Comparison of ENCODE assay signal across 16 cellular contexts in the genomic region with DNA sequence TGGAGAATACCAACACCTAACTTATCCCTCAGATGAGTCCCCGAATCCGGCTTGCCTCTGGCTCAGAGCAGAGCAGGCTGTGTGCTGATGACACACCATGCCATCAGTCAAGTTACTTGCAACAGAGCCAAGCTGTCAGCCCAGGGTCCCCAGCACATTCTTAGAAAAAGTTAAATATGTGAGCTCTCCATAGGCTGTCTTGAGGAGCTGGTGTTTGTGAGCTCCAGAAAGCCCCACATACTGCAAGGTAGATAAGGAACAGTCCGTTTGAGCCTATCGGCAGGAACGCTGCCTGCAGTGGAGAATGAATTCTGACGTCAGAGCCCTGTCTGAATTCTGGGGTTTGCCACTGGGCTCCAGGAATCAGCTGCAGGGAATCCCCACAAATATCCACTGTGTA. TPM values are rescaled to one million over a fixed set of nuclear protein-coding genes. Genes with fewer than 3 reads are reported as not detected.
DNase-seq lines count a peak whose midpoint lies in the region; ATAC-seq, FAIRE-seq and TF ChIP-seq lines count a peak whose summit lies in the region.
"Had no signal": no experiment of that assay in that cellular context is flagged by ENCODE, and none has a peak within 500 bp of the region (broad histone marks: within the 10 kb centered on the region; RNA-seq: fewer than 3 reads in every experiment).

No MANE protein-coding gene starts in this region.

- no peak for TF ChIP-seq RAD21 in K562 (CRISPR knock-in tag; conservative IDR thresholded peaks at IDR 0.05 in 1 of 2, IDR thresholded peaks at IDR 0.05 in 1 of 2)

- no peak overlapping the region for H2AFZ ChIP-seq in K562 (ENCODE audit: low read depth, low read length)

- H4K20me1 ChIP-seq in K562 (replicated peaks; ENCODE audit: control insufficient read depth, insufficient read depth, low read length) = no peaks in the 10 kb centered on the region

- peak overlapping the region; percentile 66 for H3K27ac ChIP-seq in K562 (ENCODE audit: extremely low read depth, low read depth, low read length)
- H3K27ac ChIP-seq: colonic mucosa, upper lobe of left lung had no signal

- no peaks in the 10 kb centered on the region for H3K9me3 Mint-ChIP-seq in activated T-cell treated with anti-CD3 and anti-CD28 coated beads, Interleukin-2, amount 50 U/mL, for 24 hours
- H3K9me3 Mint-ChIP-seq in activated T-cell treated with anti-CD3 and anti-CD28 coated beads, Interleukin-2, amount 50 U/mL, for 72 hours = no peaks in the 10 kb centered on the region
- no peaks in the 10 kb centered on the region for H3K9me3 Mint-ChIP-seq in type B pancreatic cell
- H3K9me3 Mint-ChIP-seq: naive thymus-derived CD8-positive, alpha-beta T cell had no signal

- peak; percentile 64; the same call in 1 of the 2 replicates for TF ChIP-seq EP300 in K562 (IDR thresholded peaks at IDR 0.05; ENCODE audit: low read length)

- peak overlapping the region; percentile 71 for H3K4me2 ChIP-seq in K562 (ENCODE audit: insufficient read depth, low read length)

- no peaks in the 10 kb centered on the region for H3K27me3 ChIP-seq in K562 (ENCODE audit: control insufficient read depth in 2 of 2, insufficient read depth in 2 of 2, low read length in 2 of 2)
- H3K27me3 ChIP-seq: colonic mucosa, upper lobe of left lung had no signal

- H3K9me3 ChIP-seq in K562 (replicated peaks; ENCODE audit: control insufficient read depth, insufficient read depth, low read depth, low read length) = no peaks in the 10 kb centered on the region
- H3K9me3 ChIP-seq: colonic mucosa, upper lobe of left lung had no signal

- peak; percentile 91 for FAIRE-seq in K562 (lab: Jason Lieb, UNC)

- no TSS peak for BruUV-seq in K562 (replicated peaks; lab: Mats Ljungman, UMichigan)

- POLR2A ChIA-PET in K562 (lab: Yijun Ruan, JAX) = interaction anchor here (0.9 to 1.5 kb wide), 8 partner anchors 9 to 129 kb away, joined by 3 to 6 read pairs (median 4); a partner anchor contains a TSS

- H3K9me1 ChIP-seq in K562 (ENCODE audit: control insufficient read depth, insufficient read depth, low read length) = no peaks in the 10 kb centered on the region

- peaks cover 38% of the 10 kb centered on the region for H3K4me1 Mint-ChIP-seq in activated T-cell treated with anti-CD3 and anti-CD28 coated beads, Interleukin-2, amount 50 U/mL, for 24 hours (ENCODE audit: low read depth)
- H3K4me1 Mint-ChIP-seq in activated T-cell treated with anti-CD3 and anti-CD28 coated beads, Interleukin-2, amount 50 U/mL, for 72 hours (ENCODE audit: low read depth) = peaks cover 42% of the 10 kb centered on the region
- H3K4me1 Mint-ChIP-seq in type B pancreatic cell (ENCODE audit: unreplicated experiment) = peaks cover 20% of the 10 kb centered on the region

- H3K36me3 Mint-ChIP-seq in activated T-cell treated with anti-CD3 and anti-CD28 coated beads, Interleukin-2, amount 50 U/mL, for 24 hours (ENCODE audit: low read depth) = peaks cover 93% of the 10 kb centered on the region
- H3K36me3 Mint-ChIP-seq in activated T-cell treated with anti-CD3 and anti-CD28 coated beads, Interleukin-2, amount 50 U/mL, for 72 hours (ENCODE audit: insufficient read depth in 2 of 2) = peaks cover under 1 to 10% of the 10 kb centered on the region in 2 donors
- H3K36me3 Mint-ChIP-seq in type B pancreatic cell = peaks cover 8% of the 10 kb centered on the region

- H3K4me1 ChIP-seq in K562 (replicated peaks in 1 of 2; ENCODE audit: control insufficient read depth in 2 of 2, insufficient read depth in 2 of 2, low read length in 2 of 2) = peaks cover 24 to 41% of the 10 kb centered on the region in 2 experiments
- H3K4me1 ChIP-seq: colonic mucosa had no signal

- no peak overlapping the region; the same call in 1 of the 2 replicates for H3K4me3 ChIP-seq in K562
- H3K4me3 ChIP-seq: colonic mucosa, upper lobe of left lung had no signal

- no peaks in the 10 kb centered on the region for H3K27me3 Mint-ChIP-seq in activated T-cell treated with anti-CD3 and anti-CD28 coated beads, Interleukin-2, amount 50 U/mL, for 24 hours
- no peaks in the 10 kb centered on the region for H3K27me3 Mint-ChIP-seq in activated T-cell treated with anti-CD3 and anti-CD28 coated beads, Interleukin-2, amount 50 U/mL, for 72 hours (ENCODE audit: low read depth)
- H3K27me3 Mint-ChIP-seq in type B pancreatic cell = no peaks in the 10 kb centered on the region
- H3K27me3 Mint-ChIP-seq: activated naive CD8-positive, alpha-beta T cell; naive thymus-derived CD8-positive, alpha-beta T cell had no signal

- H3K79me2 ChIP-seq in K562 (ENCODE audit: control insufficient read depth, insufficient read depth, low read length) = peaks cover 39% of the 10 kb centered on the region

- TF ChIP-seq CTCF in K562 (IDR thresholded peaks at IDR 0.05 in 2 of 3, conservative IDR thresholded peaks at IDR 0.05 in 1 of 3; ENCODE audit: insufficient read depth in 2 of 3, low read depth in 1 of 3, low read length in 3 of 3) (peak in 1 of 3 experiments; percentile 9; a peak in 1 of 6 replicates), type B pancreatic cell (conservative IDR thresholded peaks at IDR 0.05) (peak; percentile 23)

- CTCF ChIA-PET in K562 (lab: Yijun Ruan, JAX; ENCODE audit: low intra/inter-chr PET ratio) = interaction anchor here (0.6 kb wide), 1 partner anchor 57 kb away, joined by 3 read pairs; no protein-coding TSS in a partner anchor

- 0% methylated on average over 6 of the region's 6 CpGs for WGBS in K562 (ENCODE audit: insufficient coverage, low coverage, missing lambda C conversion rate)

- no peak overlapping the region for H3K4me3 Mint-ChIP-seq in activated T-cell treated with anti-CD3 and anti-CD28 coated beads, Interleukin-2, amount 50 U/mL, for 24 hours
- peak overlapping the region in 1 of 2 donors; percentile 49 for H3K4me3 Mint-ChIP-seq in activated T-cell treated with anti-CD3 and anti-CD28 coated beads, Interleukin-2, amount 50 U/mL, for 72 hours
- H3K4me3 Mint-ChIP-seq in type B pancreatic cell = peak overlapping the region; percentile 49

- 0 out of 2 replicates have a peak, but pooled peaks have one; percentile 16 for TF ChIP-seq POLR2A in K562 (conservative IDR thresholded peaks at IDR 0.05)

- intact Hi-C loops in K562 (cut with micrococcal nuclease) = no loop called here

- DNase-seq in activated T-cell treated with anti-CD3 and anti-CD28 coated beads, Interleukin-2, amount 50 U/mL, for 24 hours = no peak
- DNase-seq in activated T-cell treated with anti-CD3 and anti-CD28 coated beads, Interleukin-2, amount 50 U/mL, for 72 hours = no peak
- peak; percentile 54 to 85 (median 62) for DNase-seq in K562 (ENCODE audit: extremely low read depth in 1 of 4, low spot score in 3 of 4)
- peak; percentile 54 for DNase-seq in left kidney (ENCODE audit: low read depth, low spot score)
- DNase-seq in type B pancreatic cell (ENCODE audit: extremely low spot score, unreplicated experiment) = no peak
- DNase-seq in mucosa of gallbladder (ENCODE audit: low spot score) = no peak
- DNase-seq: colonic mucosa; DMS 273 treated with DMSO at 0.1 percent for 48 hours; foreskin melanocyte; islet precursor cell; naive thymus-derived CD8-positive, alpha-beta T cell; NCI-H345; upper lobe of left lung had no signal

- H3K27ac Mint-ChIP-seq in activated T-cell treated with anti-CD3 and anti-CD28 coated beads, Interleukin-2, amount 50 U/mL, for 24 hours = peak overlapping the region; percentile 11
- no peak overlapping the region for H3K27ac Mint-ChIP-seq in activated T-cell treated with anti-CD3 and anti-CD28 coated beads, Interleukin-2, amount 50 U/mL, for 72 hours
- H3K27ac Mint-ChIP-seq in type B pancreatic cell = peak overlapping the region; percentile 42

- H3K9ac ChIP-seq in K562 (ENCODE audit: insufficient read depth in 1 of 2, low read depth in 2 of 2, low read length in 2 of 2) = peak overlapping the region; percentile 46 to 75; a peak in 3 of 4 replicates

- in situ Hi-C loops in K562 (cut with MboI) = no loop called here

- peaks cover 51% of the 10 kb centered on the region for H3K36me3 ChIP-seq in K562 (ENCODE audit: control insufficient read depth, insufficient read depth, low read length)
- H3K36me3 ChIP-seq: colonic mucosa had no signal

- ATAC-seq in activated T-cell treated with anti-CD3 and anti-CD28 coated beads, Interleukin-2, amount 50 U/mL, for 72 hours (replicated peaks in 1 of 2) = no peak
- peak; percentile 76 for ATAC-seq in K562
- ATAC-seq in GM21423 (IDR thresholded peaks at IDR 0.05; ENCODE audit: unreplicated experiment) = no peak
- no peak for ATAC-seq in HG03135 (IDR thresholded peaks at IDR 0.05; ENCODE audit: unreplicated experiment)
- ATAC-seq: naive thymus-derived CD8-positive, alpha-beta T cell had no signal

RNA-seq across cellular contexts. Expression of a gene that starts 3.8 kb away (rescaled TPM):
- 10 to 100 TPM; 31.0 to 35.1 TPM for total RNA-seq in activated T-cell treated with anti-CD3 and anti-CD28 coated beads, Interleukin-2, amount 50 U/mL, for 72 hours
- 49.1 and 58.2 TPM in 2 replicates for total RNA-seq in K562 (2011; cell fraction: chromatin; rRNA removed; ENCODE audit: low replicate concordance)
- total RNA-seq in K562 (2011; cell fraction: nucleolus; rRNA removed) = 49.6 and 51.9 TPM in 2 replicates
- total RNA-seq in K562 (2011; cell fraction: nucleoplasm; rRNA removed) = 56.2 and 59.0 TPM in 2 replicates
- total RNA-seq in K562 (2014; rRNA removed) (39.6 and 40.3 TPM in 2 replicates), K562 (2014; rRNA removed; fragmentation: Illumina TruSeq; extraction: Trizol) (48.9 and 51.5 TPM in 2 replicates), K562 (2015; rRNA removed; fragmentation: Illumina TruSeq; extraction: Trizol) (40.1 and 42.4 TPM in 2 replicates), K562 (2021) (44.9 and 46.0 TPM in 2 replicates), type B pancreatic cell (ENCODE audit: low replicate concordance) (26.8 and 40.8 TPM in 2 replicates), mucosa of gallbladder (15.8 TPM)
- polyA plus RNA-seq in K562 (2011; rRNA removed) (50.5 and 64.0 TPM in 2 replicates), K562 (2014; fragmentation: Illumina TruSeq; extraction: Trizol) (49.8 and 54.6 TPM in 2 replicates), K562 (2014; fragmentation: Nextera tagmentation; extraction: Ambion mirVana) (10 to 100 TPM; 80.6 to 97.8 TPM), K562 (2014; rRNA removed) (54.5 and 68.1 TPM in 2 replicates)
- 31.3 and 45.2 TPM in 2 replicates for polyA plus RNA-seq in K562 (2011; cell fraction: cytosol; rRNA removed)
- polyA plus RNA-seq in K562 (2011; cell fraction: nucleus; rRNA removed) = 31.2 and 39.9 TPM in 2 replicates
- polyA plus RNA-seq in K562 (2012) = 39.1 and 85.0 TPM in 2 replicates
- 36.1 and 36.6 TPM in 2 replicates for polyA minus RNA-seq in K562 (2011; rRNA and poly(A)+ RNA removed)
- polyA minus RNA-seq in K562 (2011; cell fraction: cytosol; rRNA and poly(A)+ RNA removed) = 19.7 and 23.7 TPM in 2 replicates
- polyA minus RNA-seq in K562 (2011; cell fraction: nucleus; rRNA and poly(A)+ RNA removed) = 16.7 and 21.1 TPM in 2 replicates

RNA-seq across cellular contexts. Expression of a gene that starts 16.9 kb away (rescaled TPM):
- total RNA-seq in activated T-cell treated with anti-CD3 and anti-CD28 coated beads, Interleukin-2, amount 50 U/mL, for 72 hours = 100 to 1,000 TPM; 125 to 134 TPM
- 44.3 and 59.6 TPM in 2 replicates for total RNA-seq in K562 (2011; cell fraction: chromatin; rRNA removed; ENCODE audit: low replicate concordance)
- 47.8 and 52.9 TPM in 2 replicates for total RNA-seq in K562 (2011; cell fraction: nucleolus; rRNA removed)
- 68.3 and 84.1 TPM in 2 replicates for total RNA-seq in K562 (2011; cell fraction: nucleoplasm; rRNA removed)
- 122 and 154 TPM in 2 replicates for total RNA-seq in K562 (2014; rRNA removed)
- 197 and 213 TPM in 2 replicates for total RNA-seq in K562 (2014; rRNA removed; fragmentation: Illumina TruSeq; extraction: Trizol)
- total RNA-seq in K562 (2015; rRNA removed; fragmentation: Illumina TruSeq; extraction: Trizol) = 163 and 171 TPM in 2 replicates
- total RNA-seq in K562 (2021) = 140 and 150 TPM in 2 replicates
- polyA plus RNA-seq in K562 (2011; rRNA removed) = 268 and 325 TPM in 2 replicates
- polyA plus RNA-seq in K562 (2011; cell fraction: cytosol; rRNA removed) = 94.1 and 162 TPM in 2 replicates
- polyA plus RNA-seq in K562 (2011; cell fraction: nucleus; rRNA removed) = 113 and 152 TPM in 2 replicates
- polyA plus RNA-seq in K562 (2012) = 161 and 163 TPM in 2 replicates
- polyA plus RNA-seq in K562 (2014; fragmentation: Illumina TruSeq; extraction: Trizol) = 172 and 173 TPM in 2 replicates
- polyA plus RNA-seq in K562 (2014; fragmentation: Nextera tagmentation; extraction: Ambion mirVana) = 100 to 1,000 TPM; 759 to 994 TPM
- polyA plus RNA-seq in K562 (2014; rRNA removed) = 143 and 194 TPM in 2 replicates
- polyA minus RNA-seq in K562 (2011; rRNA and poly(A)+ RNA removed) = 226 and 260 TPM in 2 replicates
- 61.8 and 87.3 TPM in 2 replicates for polyA minus RNA-seq in K562 (2011; cell fraction: cytosol; rRNA and poly(A)+ RNA removed)
- 26.0 and 46.5 TPM in 2 replicates for polyA minus RNA-seq in K562 (2011; cell fraction: nucleus; rRNA and poly(A)+ RNA removed)
- total RNA-seq in type B pancreatic cell (ENCODE audit: low replicate concordance) = 95.0 and 126 TPM in 2 replicates
- 126 TPM for total RNA-seq in mucosa of gallbladder

RNA-seq across cellular contexts. Expression of a gene that starts 45.7 kb away (rescaled TPM):
- total RNA-seq in activated T-cell treated with anti-CD3 and anti-CD28 coated beads, Interleukin-2, amount 50 U/mL, for 72 hours = 10 to 100 TPM; 24.8 to 28.1 TPM
- 0.88 and 1.4 TPM in 2 replicates for total RNA-seq in K562 (2011; cell fraction: chromatin; rRNA removed; ENCODE audit: low replicate concordance)
- 0.39 and 0.83 TPM in 2 replicates for total RNA-seq in K562 (2011; cell fraction: nucleolus; rRNA removed)
- total RNA-seq in K562 (2011; cell fraction: nucleoplasm; rRNA removed) = 0.31 and 0.59 TPM in 2 replicates
- total RNA-seq in K562 (2014; rRNA removed) = 0.54 and 0.65 TPM in 2 replicates
- total RNA-seq in K562 (2014; rRNA removed; fragmentation: Illumina TruSeq; extraction: Trizol) = 0.47 and 0.51 TPM in 2 replicates
- total RNA-seq in K562 (2015; rRNA removed; fragmentation: Illumina TruSeq; extraction: Trizol) = 0.45 and 0.80 TPM in 2 replicates
- total RNA-seq in K562 (2021) = 0.73 and 1.0 TPM in 2 replicates
- 0.50 and 0.67 TPM in 2 replicates for polyA plus RNA-seq in K562 (2011; rRNA removed)
- polyA plus RNA-seq in K562 (2011; cell fraction: cytosol; rRNA removed) = 0.31 and 0.55 TPM in 2 replicates
- 0.45 and 0.98 TPM in 2 replicates for polyA plus RNA-seq in K562 (2011; cell fraction: nucleus; rRNA removed)
- polyA plus RNA-seq in K562 (2012) = 0.59 and 0.68 TPM in 2 replicates
- 0.82 and 0.83 TPM in 2 replicates for polyA plus RNA-seq in K562 (2014; fragmentation: Illumina TruSeq; extraction: Trizol)
- not detected for polyA plus RNA-seq in K562 (2014; fragmentation: Nextera tagmentation; extraction: Ambion mirVana)
- polyA plus RNA-seq in K562 (2014; rRNA removed) = 0.31 and 0.46 TPM in 2 replicates
- polyA minus RNA-seq in K562 (2011; rRNA and poly(A)+ RNA removed) = 0.42 and 0.53 TPM in 2 replicates
- polyA minus RNA-seq in K562 (2011; cell fraction: cytosol; rRNA and poly(A)+ RNA removed) = not detected in 2 replicates
- 0.44 and 0.54 TPM in 2 replicates for polyA minus RNA-seq in K562 (2011; cell fraction: nucleus; rRNA and poly(A)+ RNA removed)
- 10.8 and 24.8 TPM in 2 replicates for total RNA-seq in type B pancreatic cell (ENCODE audit: low replicate concordance)
- 21.1 TPM for total RNA-seq in mucosa of gallbladder

RNA-seq across cellular contexts. Expression of a gene that starts 57.8 kb away (rescaled TPM):
- total RNA-seq in activated T-cell treated with anti-CD3 and anti-CD28 coated beads, Interleukin-2, amount 50 U/mL, for 72 hours = 10 to 100 TPM; 39.4 to 41.3 TPM
- total RNA-seq in K562 (2011; cell fraction: chromatin; rRNA removed; ENCODE audit: low replicate concordance) = 23.7 and 25.5 TPM in 2 replicates
- 14.5 and 16.5 TPM in 2 replicates for total RNA-seq in K562 (2011; cell fraction: nucleolus; rRNA removed)
- 17.3 and 28.2 TPM in 2 replicates for total RNA-seq in K562 (2011; cell fraction: nucleoplasm; rRNA removed)
- total RNA-seq in K562 (2014; rRNA removed) = 12.9 TPM in 2 replicates
- 12.3 and 13.7 TPM in 2 replicates for total RNA-seq in K562 (2014; rRNA removed; fragmentation: Illumina TruSeq; extraction: Trizol)
- total RNA-seq in K562 (2015; rRNA removed; fragmentation: Illumina TruSeq; extraction: Trizol) = 11.2 and 11.9 TPM in 2 replicates
- total RNA-seq in K562 (2021) = 10.4 and 12.2 TPM in 2 replicates
- 18.3 and 19.0 TPM in 2 replicates for polyA plus RNA-seq in K562 (2011; rRNA removed)
- 10.5 and 12.3 TPM in 2 replicates for polyA plus RNA-seq in K562 (2011; cell fraction: cytosol; rRNA removed)
- polyA plus RNA-seq in K562 (2011; cell fraction: nucleus; rRNA removed) = 11.3 and 12.6 TPM in 2 replicates
- polyA plus RNA-seq in K562 (2012) = 11.0 and 17.5 TPM in 2 replicates
- 11.7 and 12.5 TPM in 2 replicates for polyA plus RNA-seq in K562 (2014; fragmentation: Illumina TruSeq; extraction: Trizol)
- 10 to 100 TPM; 15.5 to 20.0 TPM for polyA plus RNA-seq in K562 (2014; fragmentation: Nextera tagmentation; extraction: Ambion mirVana)
- polyA plus RNA-seq in K562 (2014; rRNA removed) = 9.4 and 10.5 TPM in 2 replicates
- 15.9 and 18.0 TPM in 2 replicates for polyA minus RNA-seq in K562 (2011; rRNA and poly(A)+ RNA removed)
- polyA minus RNA-seq in K562 (2011; cell fraction: cytosol; rRNA and poly(A)+ RNA removed) = 5.0 and 9.3 TPM in 2 replicates
- 5.1 and 9.4 TPM in 2 replicates for polyA minus RNA-seq in K562 (2011; cell fraction: nucleus; rRNA and poly(A)+ RNA removed)
- total RNA-seq in type B pancreatic cell (ENCODE audit: low replicate concordance) = 39.4 and 42.7 TPM in 2 replicates
- total RNA-seq in mucosa of gallbladder = 30.0 TPM

Comparison
In these comparisons a context has a peak if more than half of its experiments do, and no peak if none do; other contexts are left out.
1. DNase-seq: peak in K562 (4 of 4) and left kidney (single experiment); none in activated T-cell treated with anti-CD3 and anti-CD28 coated beads, Interleukin-2, amount 50 U/mL, for 24 hours (single experiment), activated T-cell treated with anti-CD3 and anti-CD28 coated beads, Interleukin-2, amount 50 U/mL, for 72 hours (0 of 2), type B pancreatic cell (single experiment) and mucosa of gallbladder (single experiment).